ENCODE assay signal across 17 cellular contexts in genomic region chr17:29443041-29443440, GRCh38.
"Had no signal": no experiment of that assay in that cellular context is flagged by ENCODE, and none has a peak within 500 bp of the region (broad histone marks: within the 10 kb centered on the region; RNA-seq: fewer than 3 reads in every experiment).

No MANE protein-coding gene starts in this region.

- H3K36me3 Mint-ChIP-seq: immature natural killer cell had no signal

- H3K4me3 ChIP-seq: esophagus squamous epithelium, lower lobe of right lung, pancreas had no signal

- H3K27me3 ChIP-seq: esophagus squamous epithelium, pancreas had no signal

- DNase-seq: activated CD4-positive, alpha-beta T cell treated with anti-CD3 and anti-CD28 coated beads, Interleukin-2, amount 50 U/mL, for 4 hours; activated CD4-positive, CD25-positive, alpha-beta regulatory T cell treated with anti-CD3 and anti-CD28 coated beads, Interleukin-2, amount 50 U/mL, for 72 hours; activated naive CD4-positive, alpha-beta T cell treated with anti-CD3 and anti-CD28 coated beads, Interleukin-2, amount 50 U/mL, for 16 hours; activated T-cell treated with anti-CD3 and anti-CD28 coated beads for 4 hours; central memory CD4-positive, alpha-beta T cell; cortex of kidney; effector CD8-positive, alpha-beta T cell; esophagus squamous epithelium; head of caudate nucleus; immature natural killer cell; left cardiac atrium; lower lobe of right lung; naive B cell; pancreas; stimulated activated naive B cell treated with anti-CD40 and anti-IgM and Interleukin-4, amounts not matched to agents 10 μg/mL and 1 μg/mL and 100 μg/mL, for 72 hours; T1000; trophoblast cell had no signal

- H3K9me3 ChIP-seq: esophagus squamous epithelium, lower lobe of right lung, pancreas had no signal

- H3K27me3 Mint-ChIP-seq: naive B cell; stimulated activated naive B cell treated with anti-CD40 and anti-IgM and Interleukin-4, amounts not matched to agents 10 μg/mL and 1 μg/mL and 100 μg/mL, for 72 hours had no signal

- H3K36me3 ChIP-seq: pancreas had no signal

- H3K4me3 Mint-ChIP-seq: immature natural killer cell; naive B cell; stimulated activated naive B cell treated with anti-CD40 and anti-IgM and Interleukin-4, amounts not matched to agents 10 μg/mL and 1 μg/mL and 100 μg/mL, for 72 hours had no signal

- H3K27ac Mint-ChIP-seq: stimulated activated naive B cell treated with anti-CD40 and anti-IgM and Interleukin-4, amounts not matched to agents 10 μg/mL and 1 μg/mL and 100 μg/mL, for 72 hours had no signal

- H3K27ac ChIP-seq: esophagus squamous epithelium, lower lobe of right lung, pancreas had no signal

- H3K9me3 Mint-ChIP-seq: immature natural killer cell; naive B cell; stimulated activated naive B cell treated with anti-CD40 and anti-IgM and Interleukin-4, amounts not matched to agents 10 μg/mL and 1 μg/mL and 100 μg/mL, for 72 hours had no signal
